ENCODE assay signal across 17 cellular contexts in genomic region chr3:139577899-139578298, GRCh38. TPM values are rescaled to one million over a fixed set of nuclear protein-coding genes. Genes with fewer than 3 reads are reported as not detected.
"Had no signal": no experiment of that assay in that cellular context is flagged by ENCODE, and none has a peak within 500 bp of the region (broad histone marks: within the 10 kb centered on the region; RNA-seq: fewer than 3 reads in every experiment).

No MANE protein-coding gene starts in this region.

- DNase-seq: activated CD4-positive, alpha-beta T cell treated with anti-CD3 and anti-CD28 coated beads for 36 hours; activated CD8-positive, alpha-beta memory T cell treated with anti-CD3 and anti-CD28 coated beads for 24 hours; activated naive CD4-positive, alpha-beta T cell treated with anti-CD3 and anti-CD28 coated beads, Interleukin-2, amount 10 ng/mL, durations not matched to agents 7 days and 5 days; cortex of kidney; effector CD8-positive, alpha-beta T cell; gastrocnemius medialis; heart right ventricle; kidney glomerular epithelial cell; retina; stimulated activated CD4-positive, alpha-beta T cell treated with anti-CD3 and anti-CD28 coated beads, Interleukin-15, amount 100 ng/mL, for 24 hours; stimulated activated CD4-positive, alpha-beta T cell treated with anti-CD3 and anti-CD28 coated beads, Interleukin-4, amount 100 ng/mL, for 24 hours; T1000; upper lobe of left lung had no signal

- H3K9me3 Mint-ChIP-seq: activated naive CD4-positive, alpha-beta T cell treated with anti-CD3 and anti-CD28 coated beads, Interleukin-2, amount 10 ng/mL, durations not matched to agents 7 days and 5 days; activated T-helper 17 cell treated with anti-CD3 and anti-CD28 coated beads, Interleukin-2, amount 50 U/mL, for 72 hours; mesothelial cell of epicardium; stimulated activated naive CD8-positive, alpha-beta T cell treated with anti-CD3 and anti-CD28 coated beads, Interleukin-15, Interleukin-2, amounts not matched to agents 100 ng/mL and 50 ng/mL, for 24 hours had no signal

- H3K4me3 ChIP-seq: gastrocnemius medialis, heart right ventricle, upper lobe of left lung had no signal

- H3K4me1 Mint-ChIP-seq: activated CD4-positive, alpha-beta T cell treated with anti-CD3 and anti-CD28 coated beads for 36 hours; activated naive CD4-positive, alpha-beta T cell treated with anti-CD3 and anti-CD28 coated beads, Interleukin-2, amount 10 ng/mL, durations not matched to agents 7 days and 5 days; activated T-helper 17 cell treated with anti-CD3 and anti-CD28 coated beads, Interleukin-2, amount 50 U/mL, for 72 hours had no signal

- H3K36me3 Mint-ChIP-seq: activated naive CD4-positive, alpha-beta T cell treated with anti-CD3 and anti-CD28 coated beads, Interleukin-2, amount 10 ng/mL, durations not matched to agents 7 days and 5 days had no signal

- H3K4me3 Mint-ChIP-seq: activated CD4-positive, alpha-beta T cell treated with anti-CD3 and anti-CD28 coated beads for 36 hours; activated naive CD4-positive, alpha-beta T cell treated with anti-CD3 and anti-CD28 coated beads, Interleukin-2, amount 10 ng/mL, durations not matched to agents 7 days and 5 days; activated T-helper 17 cell treated with anti-CD3 and anti-CD28 coated beads, Interleukin-2, amount 50 U/mL, for 72 hours; mesothelial cell of epicardium; stimulated activated naive CD8-positive, alpha-beta T cell treated with anti-CD3 and anti-CD28 coated beads, Interleukin-15, Interleukin-2, amounts not matched to agents 100 ng/mL and 50 ng/mL, for 24 hours had no signal

- H3K9me3 ChIP-seq: gastrocnemius medialis, heart right ventricle, upper lobe of left lung had no signal

- H3K36me3 ChIP-seq: gastrocnemius medialis, upper lobe of left lung had no signal

- H3K27me3 ChIP-seq: gastrocnemius medialis, heart right ventricle, upper lobe of left lung had no signal

- ATAC-seq: activated CD4-positive, alpha-beta T cell treated with anti-CD3 and anti-CD28 coated beads for 36 hours; activated T-helper 17 cell treated with anti-CD3 and anti-CD28 coated beads, Interleukin-2, amount 50 U/mL, for 72 hours; gastrocnemius medialis; heart right ventricle had no signal

- H3K27ac Mint-ChIP-seq: activated CD4-positive, alpha-beta T cell treated with anti-CD3 and anti-CD28 coated beads for 36 hours; activated naive CD4-positive, alpha-beta T cell treated with anti-CD3 and anti-CD28 coated beads, Interleukin-2, amount 10 ng/mL, durations not matched to agents 7 days and 5 days; activated T-helper 17 cell treated with anti-CD3 and anti-CD28 coated beads, Interleukin-2, amount 50 U/mL, for 72 hours; mesothelial cell of epicardium; stimulated activated naive CD8-positive, alpha-beta T cell treated with anti-CD3 and anti-CD28 coated beads, Interleukin-15, Interleukin-2, amounts not matched to agents 100 ng/mL and 50 ng/mL, for 24 hours had no signal

- H3K4me1 ChIP-seq: parathyroid adenoma had no signal

- H3K27me3 Mint-ChIP-seq: activated CD4-positive, alpha-beta T cell treated with anti-CD3 and anti-CD28 coated beads for 36 hours; activated naive CD4-positive, alpha-beta T cell treated with anti-CD3 and anti-CD28 coated beads, Interleukin-2, amount 10 ng/mL, durations not matched to agents 7 days and 5 days; stimulated activated naive CD8-positive, alpha-beta T cell treated with anti-CD3 and anti-CD28 coated beads, Interleukin-15, Interleukin-2, amounts not matched to agents 100 ng/mL and 50 ng/mL, for 24 hours had no signal

RNA-seq across cellular contexts. Expression of gene RBP1, which starts 38.4 kb away (rescaled TPM):
- total RNA-seq: activated CD4-positive, alpha-beta T cell treated with anti-CD3 and anti-CD28 coated beads for 36 hours; activated T-helper 17 cell treated with anti-CD3 and anti-CD28 coated beads, Interleukin-2, amount 50 U/mL, for 72 hours had no signal
